ENCODE assay signal across 8 cellular contexts in the genomic region with DNA sequence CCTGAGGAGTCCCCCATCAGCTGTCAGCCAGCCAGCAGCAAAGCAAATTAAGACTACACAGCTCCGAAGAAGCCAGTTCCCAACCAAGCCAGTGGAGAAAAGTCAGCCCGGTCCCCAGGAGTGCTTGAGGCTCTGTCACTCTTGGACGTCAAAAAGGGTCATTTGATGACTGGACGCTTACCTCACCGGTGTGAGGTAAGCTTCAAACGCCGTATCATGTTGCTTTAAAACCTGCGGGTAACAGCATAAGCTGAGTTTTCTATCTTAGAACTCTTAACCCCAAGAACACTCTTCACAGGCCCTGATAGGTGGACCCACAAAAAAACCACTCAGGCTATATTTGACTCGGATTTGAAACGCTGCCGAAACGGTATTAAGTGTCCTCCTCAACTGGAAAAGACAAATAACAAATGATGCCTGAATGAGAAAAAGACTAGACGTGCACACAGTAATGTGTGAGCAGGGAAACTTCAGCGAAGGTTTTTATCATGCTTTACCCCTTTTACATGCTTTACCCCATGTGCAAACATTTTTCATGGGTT. TPM values are rescaled to one million over a fixed set of nuclear protein-coding genes. Genes with fewer than 3 reads are reported as not detected.
A peak's percentile ranks its signal among the peaks of the same experiment; 100 is the strongest.
DNase-seq lines count a peak whose midpoint lies in the region; ATAC-seq and TF ChIP-seq lines count a peak whose summit lies in the region.

No MANE protein-coding gene starts in this region.

- H3K4me3 Mint-ChIP-seq in Caco-2 (ENCODE audit: unreplicated experiment) = peak overlapping the region; percentile 79

- peak overlapping the region; percentile 98 for H2AFZ ChIP-seq in mammary epithelial cell (ENCODE audit: low read depth, low read length)

- H3K9me3 ChIP-seq in Caco-2 = no peaks in the 10 kb centered on the region
- no peaks in the 10 kb centered on the region for H3K9me3 ChIP-seq in mammary epithelial cell (replicated peaks; ENCODE audit: insufficient read depth, low read length)
- no peaks in the 10 kb centered on the region for H3K9me3 ChIP-seq in subcutaneous abdominal adipose tissue (ENCODE audit: control insufficient read depth in 5 of 5, low read length in 5 of 5)

- no peaks in the 10 kb centered on the region for H3K27me3 ChIP-seq in Caco-2 (replicated peaks; ENCODE audit: control insufficient read depth, insufficient read depth, low read length)
- H3K27me3 ChIP-seq in mammary epithelial cell (ENCODE audit: insufficient read depth, low read length) = no peaks in the 10 kb centered on the region
- H3K27me3 ChIP-seq in kidney epithelial cell (ENCODE audit: control insufficient read depth, insufficient read depth, low read length) = no peaks in the 10 kb centered on the region
- H3K27me3 ChIP-seq in subcutaneous abdominal adipose tissue (ENCODE audit: control insufficient read depth in 5 of 5, insufficient read depth in 4 of 5, low read length in 5 of 5) = no peaks in the 10 kb centered on the region

- H3K27ac Mint-ChIP-seq in Caco-2 (ENCODE audit: unreplicated experiment) = peak overlapping the region; percentile 66

- WGBS in mammary epithelial cell (ENCODE audit: low coverage, missing lambda C conversion rate) = 24% methylated on average over 9 of the region's 14 CpGs

- in situ Hi-C loops in mammary epithelial cell (cut with MboI; ENCODE audit: low sequenced_read_pairs in 2 of 2) = no loop called here

- ATAC-seq in GM21825 (IDR thresholded peaks at IDR 0.05; ENCODE audit: unreplicated experiment) (peak; percentile 10), GM21360 (IDR thresholded peaks at IDR 0.05; ENCODE audit: unreplicated experiment) (no peak)

- H3K4me1 Mint-ChIP-seq in Caco-2 (ENCODE audit: low read depth, unreplicated experiment) = peaks cover 7% of the 10 kb centered on the region

- H3K79me2 ChIP-seq in mammary epithelial cell (ENCODE audit: insufficient read depth, low read length) = peaks cover 35% of the 10 kb centered on the region

- BruUV-seq in Caco-2 (replicated peaks; lab: Mats Ljungman, UMichigan) (TSS peak; percentile 68), mammary epithelial cell (replicated peaks; lab: Mats Ljungman, UMichigan) (TSS peak; percentile 35)

- H3K36me3 ChIP-seq in Caco-2 (ENCODE audit: control insufficient read depth, insufficient read depth, low read length) (no peaks in the 10 kb centered on the region), mammary epithelial cell (ENCODE audit: insufficient read depth, low read length) (no peaks in the 10 kb centered on the region), kidney epithelial cell (ENCODE audit: control insufficient read depth, insufficient read depth, low read length) (no peaks in the 10 kb centered on the region), subcutaneous abdominal adipose tissue (ENCODE audit: control insufficient read depth in 5 of 5, insufficient read depth in 5 of 5, low read length in 5 of 5) (no peaks in the 10 kb centered on the region)

- peak overlapping the region; percentile 79 for H3K9ac ChIP-seq in mammary epithelial cell (ENCODE audit: insufficient read depth, low read length)
- H3K9ac ChIP-seq in subcutaneous abdominal adipose tissue (ENCODE audit: low read length in 5 of 5) = peak overlapping the region; percentile 21 to 96 (median 94)

- H4K20me1 ChIP-seq in mammary epithelial cell (ENCODE audit: insufficient read depth, low read length) = no peaks in the 10 kb centered on the region

- peak overlapping the region; percentile 58 for H3K4me3 ChIP-seq in Caco-2 (ENCODE audit: low read depth, low read length)
- peak overlapping the region; percentile 85 to 90 (median 88) for H3K4me3 ChIP-seq in mammary epithelial cell (replicated peaks in 1 of 3; ENCODE audit: insufficient read depth in 1 of 3, low read depth in 2 of 3, low read length in 3 of 3)
- H3K4me3 ChIP-seq in kidney epithelial cell (ENCODE audit: low read depth, low read length) = peak overlapping the region; percentile 72
- peak overlapping the region; percentile 88 to 97 (median 93) for H3K4me3 ChIP-seq in subcutaneous abdominal adipose tissue (ENCODE audit: low read depth in 1 of 5, low read length in 5 of 5)

- peak overlapping the region; percentile 89 for H3K4me2 ChIP-seq in mammary epithelial cell (ENCODE audit: insufficient read depth, low read depth, low read length)

- DNase-seq in Caco-2 = peak in 1 of 2 experiments; percentile 42
- peak; percentile 6 for DNase-seq in NCI-H524 treated with DMSO at 0.1 percent for 48 hours (lab: John Stamatoyannopoulos, UW)
- DNase-seq in mammary epithelial cell = peak; percentile 14
- DNase-seq in kidney epithelial cell (ENCODE audit: low read depth) = no peak
- no peak for DNase-seq in stimulated activated naive CD4-positive, alpha-beta T cell treated with Interleukin-2 at 50 U/mL for 16 hours (lab: John Stamatoyannopoulos, UW)

- peak overlapping the region; percentile 41 for H3K27ac ChIP-seq in mammary epithelial cell (ENCODE audit: insufficient read depth, low read depth, low read length)
- peak overlapping the region; percentile 96 for H3K27ac ChIP-seq in subcutaneous abdominal adipose tissue (ENCODE audit: low read depth, low read length)

- no peaks in the 10 kb centered on the region for H3K36me3 Mint-ChIP-seq in Caco-2 (ENCODE audit: insufficient read depth, unreplicated experiment)

- H3K9me3 Mint-ChIP-seq in Caco-2 (ENCODE audit: unreplicated experiment) = no peaks in the 10 kb centered on the region

- TF ChIP-seq CTCF in Caco-2 (IDR thresholded peaks at IDR 0.05; ENCODE audit: insufficient read depth in 1 of 2, low read depth in 1 of 2, low read length in 1 of 2, severe bottlenecking in 1 of 2, unreplicated experiment in 1 of 2) (no peak), mammary epithelial cell (conservative IDR thresholded peaks at IDR 0.05 in 1 of 2, IDR thresholded peaks at IDR 0.05 in 1 of 2; ENCODE audit: extremely low read depth in 1 of 2, insufficient read depth in 1 of 2, low read depth in 1 of 2, low read length in 2 of 2) (no peak), kidney epithelial cell (IDR thresholded peaks at IDR 0.05; ENCODE audit: insufficient read depth, low read length, poor library complexity, severe bottlenecking) (no peak)

- POLR2A ChIA-PET in Caco-2 (lab: Charles Lee) = no interaction called here

- CTCF ChIA-PET in Caco-2 (lab: Charles Lee) = interaction anchor here (1.3 kb wide), 1 partner anchor 93 kb away, joined by 3 read pairs; no protein-coding TSS in a partner anchor
- CTCF ChIA-PET in mammary epithelial cell (lab: Charles Lee; ENCODE audit: low non-redundant PET) = no interaction called here

- dilution Hi-C loops in mammary epithelial cell (cut with HindIII; ENCODE audit: low sequenced_read_pairs) = no loop called here

- peaks cover 10% of the 10 kb centered on the region for H3K27me3 Mint-ChIP-seq in Caco-2 (ENCODE audit: insufficient read depth, unreplicated experiment)

- H3K4me1 ChIP-seq in Caco-2 (0 out of 2 replicates have a peak, but pooled peaks cover 8% of the 10 kb centered on the region), mammary epithelial cell (ENCODE audit: insufficient read depth, low read length) (peaks cover 8% of the 10 kb centered on the region), subcutaneous abdominal adipose tissue (ENCODE audit: control insufficient read depth in 5 of 5, insufficient read depth in 5 of 5, low read length in 5 of 5) (peaks cover 2 to 34% (median 19%) of the 10 kb centered on the region in 5 donors)

- intact Hi-C loops in Caco-2 (cut with micrococcal nuclease; ENCODE audit: unreplicated experiment) (loop anchor here (2.0 to 5.0 kb wide), 2 partner anchors 40 to 78 kb away; no protein-coding TSS in a partner anchor), mammary epithelial cell (cut with micrococcal nuclease) (loop anchor here (1.0 to 10.0 kb wide), 3 partner anchors 85 to 312 kb away; no protein-coding TSS in a partner anchor)

RNA-seq across cellular contexts. Expression of gene LNPK, which starts 0.7 kb away (rescaled TPM):
- total RNA-seq in Caco-2 (2022) (18.1 and 19.1 TPM in 2 replicates), mammary epithelial cell (10 to 100 TPM; 34.7 to 47.7 TPM), kidney epithelial cell (14.5 and 15.1 TPM in 2 replicates)
- 14.8 TPM for polyA plus RNA-seq in mammary epithelial cell
- polyA minus RNA-seq in mammary epithelial cell = 33.1 TPM

Comparison
In these comparisons a context has a peak if more than half of its experiments do, and no peak if none do; other contexts are left out.
1. DNase-seq: peak in NCI-H524 treated with DMSO at 0.1 percent for 48 hours (single experiment) and mammary epithelial cell (single experiment); none in kidney epithelial cell (single experiment) and stimulated activated naive CD4-positive, alpha-beta T cell treated with Interleukin-2 at 50 U/mL for 16 hours (single experiment).
2. Peak in every context shown above with its lines, with median percentiles within 50 percentile points of each other: H3K4me3 ChIP-seq.